ENCODE assay signal across 8 cellular contexts in genomic region chr10:11611248-11612003, GRCh38. TPM values are rescaled to one million over a fixed set of nuclear protein-coding genes. Genes with fewer than 3 reads are reported as not detected.
A peak's percentile ranks its signal among the peaks of the same experiment; 100 is the strongest.
DNase-seq lines count a peak whose midpoint lies in the region; ATAC-seq lines count a peak whose summit lies in the region.

Gene USP6NL, minus strand, starts transcription at chr10:11611650. Its CDS starts 14,016 bp downstream, at chr10:11597634.

- peak within 1 kb of the TSS; percentile 69 for H3K4me3 ChIP-seq in CD4-positive, CD25-positive, alpha-beta regulatory T cell (ENCODE audit: low read depth, low read length)
- H3K4me3 ChIP-seq in NT2/D1 (ENCODE audit: insufficient read length, low read depth) (peak within 1 kb of the TSS; percentile 69), esophagus (ENCODE audit: low read depth in 1 of 2, low read length in 2 of 2) (peak within 1 kb of the TSS; percentile 82 to 96), mucosa of rectum (ENCODE audit: low read length in 2 of 2) (peak within 1 kb of the TSS; percentile 84 to 89)

- H3K36me3 Mint-ChIP-seq in CD4-positive, CD25-positive, alpha-beta regulatory T cell, result peaks cover 3% of the 10 kb centered on the region
- no peaks in the 10 kb centered on the region for H3K36me3 Mint-ChIP-seq in activated T-cell treated with anti-CD3 and anti-CD28 coated beads, Interleukin-2, amount 50 U/mL, for 4 hours (ENCODE audit: insufficient read depth)

- peak within 1 kb of the TSS; percentile 93 to 96 (median 95) for H3K4me3 Mint-ChIP-seq in CD4-positive, CD25-positive, alpha-beta regulatory T cell
- H3K4me3 Mint-ChIP-seq in activated T-cell treated with anti-CD3 and anti-CD28 coated beads, Interleukin-2, amount 50 U/mL, for 4 hours, result peak within 1 kb of the TSS; percentile 86

- H3K9ac ChIP-seq in NT2/D1 (ENCODE audit: insufficient read length, low read depth) (peak within 1 kb of the TSS; percentile 86), mucosa of rectum (ENCODE audit: low read depth in 1 of 2, low read length in 2 of 2) (peak within 1 kb of the TSS; percentile 86)

- peaks cover 4 to 36% (median 22%) of the 10 kb centered on the region in 4 donors for H3K4me1 Mint-ChIP-seq in CD4-positive, CD25-positive, alpha-beta regulatory T cell
- H3K4me1 Mint-ChIP-seq in activated T-cell treated with anti-CD3 and anti-CD28 coated beads, Interleukin-2, amount 50 U/mL, for 4 hours (ENCODE audit: low read depth), result peaks cover 46% of the 10 kb centered on the region

- peak; percentile 49 to 52 for ATAC-seq in CD4-positive, CD25-positive, alpha-beta regulatory T cell (ENCODE audit: low read depth in 2 of 2)
- ATAC-seq in GM19328 (IDR thresholded peaks at IDR 0.05; ENCODE audit: unreplicated experiment), result peak; percentile 63
- peak; percentile 46 for ATAC-seq in HG03520 (IDR thresholded peaks at IDR 0.05; ENCODE audit: unreplicated experiment)
- peak; percentile 71 to 78 for ATAC-seq in activated T-cell treated with anti-CD3 and anti-CD28 coated beads, Interleukin-2, amount 50 U/mL, for 4 hours

- WGBS in esophagus, 2 donors, result 0 to 1% methylated on average over 66 to 106 of the region's 106 CpGs

- peak within 1 kb of the TSS; percentile 29 for H3K27ac ChIP-seq in CD4-positive, CD25-positive, alpha-beta regulatory T cell (ENCODE audit: insufficient read depth, low read length, poor library complexity, severe bottlenecking)
- peak within 1 kb of the TSS; percentile 95 for H3K27ac ChIP-seq in esophagus (ENCODE audit: low read depth in 2 of 2, low read length in 1 of 2)
- peak within 1 kb of the TSS; percentile 88 for H3K27ac ChIP-seq in mucosa of rectum (ENCODE audit: low read depth in 2 of 2, low read length in 2 of 2)

- peak within 1 kb of the TSS; percentile 88 to 98 (median 88) for H3K27ac Mint-ChIP-seq in CD4-positive, CD25-positive, alpha-beta regulatory T cell

- peaks cover 0 to 4% (median 0%) of the 10 kb centered on the region in 7 donors for H3K9me3 Mint-ChIP-seq in CD4-positive, CD25-positive, alpha-beta regulatory T cell
- H3K9me3 Mint-ChIP-seq in activated T-cell treated with anti-CD3 and anti-CD28 coated beads, Interleukin-2, amount 50 U/mL, for 4 hours, result peaks cover under 1% of the 10 kb centered on the region

- H3K9me3 ChIP-seq in CD4-positive, CD25-positive, alpha-beta regulatory T cell (ENCODE audit: control insufficient read depth in 2 of 2, low read length in 2 of 2), result no peaks in the 10 kb centered on the region
- H3K9me3 ChIP-seq in NT2/D1 (ENCODE audit: insufficient read depth, low read length) (no peaks in the 10 kb centered on the region), esophagus (ENCODE audit: control insufficient read depth in 2 of 2, insufficient read depth in 1 of 2, low read depth in 1 of 2, low read length in 1 of 2) (no peaks in the 10 kb centered on the region), mucosa of rectum (ENCODE audit: control insufficient read depth in 2 of 2, low read length in 2 of 2) (peaks cover 0 to 2% of the 10 kb centered on the region in 2 donors)

- H3K27me3 Mint-ChIP-seq in CD4-positive, CD25-positive, alpha-beta regulatory T cell, result peaks cover 65% of the 10 kb centered on the region
- H3K27me3 Mint-ChIP-seq in activated T-cell treated with anti-CD3 and anti-CD28 coated beads, Interleukin-2, amount 50 U/mL, for 4 hours (ENCODE audit: low read depth), result peaks cover 6% of the 10 kb centered on the region

- peak; percentile 42 to 60 (median 53) for DNase-seq in CD4-positive, CD25-positive, alpha-beta regulatory T cell
- peak; percentile 59 for DNase-seq in NT2/D1 (ENCODE audit: low read depth, low spot score)
- peak; percentile 49 for DNase-seq in activated T-cell treated with anti-CD3 and anti-CD28 coated beads, Interleukin-2, amount 50 U/mL, for 4 hours
- DNase-seq in stimulated activated CD8-positive, alpha-beta memory T cell treated with anti-CD3 and anti-CD28 coated beads, Interleukin-7, amount 100 ng/mL, for 1 hour (ENCODE audit: low read depth in 2 of 2), result peak; percentile 36 to 37

- no peaks in the 10 kb centered on the region for H3K36me3 ChIP-seq in CD4-positive, CD25-positive, alpha-beta regulatory T cell (ENCODE audit: control insufficient read depth, insufficient read depth, low read length)
- H3K36me3 ChIP-seq in NT2/D1 (ENCODE audit: insufficient read depth, insufficient read length, low read length), result no peaks in the 10 kb centered on the region
- no peaks in the 10 kb centered on the region for H3K36me3 ChIP-seq in esophagus (ENCODE audit: control insufficient read depth in 2 of 2, insufficient read depth in 2 of 2, low read length in 1 of 2)
- H3K36me3 ChIP-seq in mucosa of rectum (ENCODE audit: control insufficient read depth in 2 of 2, insufficient read depth in 2 of 2, low read length in 2 of 2), result no peaks in the 10 kb centered on the region

- peaks cover 19% of the 10 kb centered on the region for H3K27me3 ChIP-seq in CD4-positive, CD25-positive, alpha-beta regulatory T cell (ENCODE audit: control insufficient read depth, insufficient read depth, low read length)
- H3K27me3 ChIP-seq in NT2/D1 (ENCODE audit: insufficient read depth, insufficient read length) (peaks cover 4% of the 10 kb centered on the region), esophagus (ENCODE audit: control insufficient read depth in 1 of 2, insufficient read depth in 2 of 2, low read length in 2 of 2) (no peaks in the 10 kb centered on the region), mucosa of rectum (ENCODE audit: control insufficient read depth in 2 of 2, insufficient read depth in 2 of 2, low read length in 2 of 2) (no peaks in the 10 kb centered on the region)

- peaks cover 11% of the 10 kb centered on the region for H3K4me1 ChIP-seq in CD4-positive, CD25-positive, alpha-beta regulatory T cell (ENCODE audit: control insufficient read depth, insufficient read depth, low read length, poor library complexity, severe bottlenecking)
- H3K4me1 ChIP-seq in NT2/D1 (ENCODE audit: insufficient read depth, insufficient read length) (no peaks in the 10 kb centered on the region), esophagus (ENCODE audit: control insufficient read depth in 2 of 2, insufficient read depth in 2 of 2, low read length in 1 of 2) (no peaks in the 10 kb centered on the region), mucosa of rectum (ENCODE audit: control insufficient read depth in 2 of 2, insufficient read depth in 2 of 2, low read length in 2 of 2) (peaks cover 5 to 17% of the 10 kb centered on the region in 2 donors)

RNA-seq across cellular contexts. Expression of gene USP6NL, which starts in this region (rescaled TPM):
- 2.8 TPM for total RNA-seq in CD4-positive, CD25-positive, alpha-beta regulatory T cell
- polyA plus RNA-seq in CD4-positive, CD25-positive, alpha-beta regulatory T cell, result 1 to 10 TPM in 3 of 4 donors, under 1 TPM in 1; 0.46 to 1.7 (median 1.6) TPM
- 1 to 10 TPM; 4.7 to 5.3 (median 4.7) TPM for total RNA-seq in activated T-cell treated with anti-CD3 and anti-CD28 coated beads, Interleukin-2, amount 50 U/mL, for 4 hours
- polyA plus RNA-seq in esophagus, result 10 to 100 TPM; 26.8 to 28.3 TPM

Comparison
In these comparisons a context has a peak if more than half of its experiments do, and no peak if none do; other contexts are left out.
1. Peak in every context shown above with its lines: DNase-seq, ATAC-seq, H3K4me3 ChIP-seq and H3K27ac ChIP-seq.
2. RNA of gene USP6NL (polyA plus RNA-seq): 26.8 to 28.3 TPM in esophagus; 0.46 to 1.7 TPM in CD4-positive, CD25-positive, alpha-beta regulatory T cell; every median in the first group is over 10 times any median in the second.
3. H3K27ac ChIP-seq: peak in every context shown above with its lines; median percentile 95 in esophagus; 88 in mucosa of rectum; 29 in CD4-positive, CD25-positive, alpha-beta regulatory T cell.